16 cellular contexts compared by ENCODE assay signal in the genomic region with DNA sequence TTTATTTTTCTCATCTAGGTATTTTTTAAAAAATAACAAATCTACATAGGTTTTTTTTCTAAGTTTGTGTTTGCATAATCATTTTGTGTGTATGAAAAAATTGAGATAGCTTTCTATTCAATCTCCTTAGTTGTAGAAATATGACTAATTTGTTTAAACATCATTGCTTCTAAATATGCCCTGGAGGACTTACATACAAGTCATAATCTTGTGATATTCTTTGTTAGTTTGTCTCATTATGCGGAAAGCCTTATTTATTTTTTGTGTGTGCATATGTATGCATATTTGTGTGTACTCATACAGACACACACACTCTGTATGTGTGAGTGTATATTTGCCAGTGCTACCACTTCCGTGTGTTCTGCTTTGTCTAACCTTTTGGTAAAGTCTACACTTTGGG.
DNase-seq lines count a peak whose midpoint lies in the region; ATAC-seq, FAIRE-seq and TF ChIP-seq lines count a peak whose summit lies in the region.
"Had no signal": no experiment of that assay in that cellular context is flagged by ENCODE, and none has a peak within 500 bp of the region (broad histone marks: within the 10 kb centered on the region; RNA-seq: fewer than 3 reads in every experiment).

No MANE protein-coding gene starts in this region.

- H3K27ac ChIP-seq in RWPE2 (ENCODE audit: poor library complexity, severe bottlenecking): peak overlapping the region; percentile 98
- peak overlapping the region; percentile 90 for H3K27ac ChIP-seq in epithelial cell of prostate
- peak overlapping the region; percentile 98 for H3K27ac ChIP-seq in osteoblast (ENCODE audit: low read depth, low read length)
- no peak overlapping the region for H3K27ac ChIP-seq in Peyer's patch

- peaks cover 10% of the 10 kb centered on the region for H3K36me3 Mint-ChIP-seq in Caco-2 (ENCODE audit: insufficient read depth, unreplicated experiment)

- H4K20me1 ChIP-seq in osteoblast (ENCODE audit: insufficient read depth, low read length): peaks cover 24% of the 10 kb centered on the region

- H3K4me3 Mint-ChIP-seq in Caco-2 (ENCODE audit: unreplicated experiment): no peak overlapping the region

- H3K36me3 ChIP-seq in RWPE2 (ENCODE audit: low read depth) (peaks cover 20% of the 10 kb centered on the region), osteoblast (ENCODE audit: insufficient read depth, low read length) (peaks cover 12% of the 10 kb centered on the region), Caco-2 (ENCODE audit: control insufficient read depth, insufficient read depth, low read length) (no peaks in the 10 kb centered on the region), Peyer's patch (no peaks in the 10 kb centered on the region)

- CTCF ChIA-PET in Caco-2 (lab: Charles Lee): no interaction called here

- intact Hi-C loops in Caco-2 (cut with micrococcal nuclease; ENCODE audit: unreplicated experiment): no loop called here

- H3K79me2 ChIP-seq in osteoblast (ENCODE audit: insufficient read depth, low read length): peaks cover 94% of the 10 kb centered on the region

- H3K4me3 ChIP-seq in RWPE2 (ENCODE audit: severe bottlenecking): no peak overlapping the region
- H3K4me3 ChIP-seq in osteoblast (ENCODE audit: insufficient read depth, low read length): no peak overlapping the region
- H3K4me3 ChIP-seq in Caco-2 (ENCODE audit: low read depth, low read length): no peak overlapping the region
- no peak overlapping the region for H3K4me3 ChIP-seq in Peyer's patch

- H3K9me3 ChIP-seq in RWPE2 (ENCODE audit: severe bottlenecking) (peaks cover 2% of the 10 kb centered on the region), osteoblast (ENCODE audit: low read depth, low read length) (no peaks in the 10 kb centered on the region), Caco-2 (no peaks in the 10 kb centered on the region), Peyer's patch (no peaks in the 10 kb centered on the region)

- no TSS peak for BruUV-seq in Caco-2 (replicated peaks; lab: Mats Ljungman, UMichigan)

- no peak overlapping the region for H2AFZ ChIP-seq in osteoblast (ENCODE audit: low read length)

- no peak for ATAC-seq in RWPE2 (ENCODE audit: low read depth)
- ATAC-seq: HCT116 had no signal

- POLR2A ChIA-PET in Caco-2 (lab: Charles Lee): no interaction called here

- no peaks in the 10 kb centered on the region for H3K9me3 Mint-ChIP-seq in Caco-2 (ENCODE audit: unreplicated experiment)

- TF ChIP-seq POLR2A in Peyer's patch (IDR thresholded peaks at IDR 0.05): no peak

- H3K27me3 Mint-ChIP-seq in Caco-2 (ENCODE audit: insufficient read depth, unreplicated experiment): no peaks in the 10 kb centered on the region

- peaks cover 16% of the 10 kb centered on the region for H3K4me1 Mint-ChIP-seq in Caco-2 (ENCODE audit: low read depth, unreplicated experiment)

- H3K27me3 ChIP-seq in RWPE2 (ENCODE audit: insufficient read depth, poor library complexity, severe bottlenecking): no peaks in the 10 kb centered on the region
- H3K27me3 ChIP-seq in osteoblast (ENCODE audit: insufficient read depth, low read length): no peaks in the 10 kb centered on the region
- no peaks in the 10 kb centered on the region for H3K27me3 ChIP-seq in Caco-2 (replicated peaks; ENCODE audit: control insufficient read depth, insufficient read depth, low read length)
- no peaks in the 10 kb centered on the region for H3K27me3 ChIP-seq in Peyer's patch

- H3K4me1 ChIP-seq in RWPE2 (ENCODE audit: insufficient read depth, poor library complexity, severe bottlenecking): peaks cover 79% of the 10 kb centered on the region
- peaks cover 63% of the 10 kb centered on the region for H3K4me1 ChIP-seq in osteoblast (ENCODE audit: insufficient read depth, low read length)
- H3K4me1 ChIP-seq in Caco-2: 0 out of 2 replicates have a peak, but pooled peaks cover 6% of the 10 kb centered on the region
- H3K4me1 ChIP-seq in Peyer's patch: peaks cover 0 to 27% (median 0%) of the 10 kb centered on the region in 4 donors

- no peak overlapping the region for H3K27ac Mint-ChIP-seq in Caco-2 (ENCODE audit: unreplicated experiment)

- DNase-seq in ELR (ENCODE audit: low read depth) (peak; percentile 28), RWPE2 (ENCODE audit: low spot score) (no peak), epithelial cell of prostate (ENCODE audit: low read depth, low spot score) (no peak), osteoblast (ENCODE audit: insufficient read length, low spot score, missing footprints) (no peak), urothelium cell line (ENCODE audit: low spot score) (no peak), Caco-2 (no peak), NCI-H1436 (lab: John Stamatoyannopoulos, UW) (no peak), Peyer's patch (no peak)
- DNase-seq: AML-193, KBM-7, NCI-H1092 treated with DMSO at 0.1 percent for 48 hours, NCI-H187 had no signal

- FAIRE-seq in urothelium cell line (lab: Jason Lieb, UNC): no peak
- FAIRE-seq: G401.6, GM12892, GM19239 had no signal

- no peak overlapping the region for H3K4me2 ChIP-seq in osteoblast (ENCODE audit: insufficient read depth, low read length)

- no peak for TF ChIP-seq CTCF in RWPE2 (IDR thresholded peaks at IDR 0.05; ENCODE audit: poor library complexity, severe bottlenecking)
- TF ChIP-seq CTCF in osteoblast (IDR thresholded peaks at IDR 0.05; ENCODE audit: extremely low read depth, low read depth, low read length): no peak
- TF ChIP-seq CTCF in Caco-2 (IDR thresholded peaks at IDR 0.05; ENCODE audit: insufficient read depth in 1 of 2, low read depth in 1 of 2, low read length in 1 of 2, severe bottlenecking in 1 of 2, unreplicated experiment in 1 of 2): no peak
- TF ChIP-seq CTCF in Peyer's patch (IDR thresholded peaks at IDR 0.05): no peak

Comparison
In these comparisons a context has a peak if more than half of its experiments do, and no peak if none do; other contexts are left out.
1. H3K27ac ChIP-seq: peak in RWPE2 (single experiment), epithelial cell of prostate (single experiment) and osteoblast (single experiment); none in Peyer's patch (0 of 4).